In genomic region chr14:19679863-19680262, GRCh38 we compare ENCODE assay signal across 14 cellular contexts. TPM values are rescaled to one million over a fixed set of nuclear protein-coding genes. Genes with fewer than 3 reads are reported as not detected.
A peak's percentile ranks its signal among the peaks of the same experiment; 100 is the strongest.
DNase-seq lines count a peak whose midpoint lies in the region; ATAC-seq, FAIRE-seq and TF ChIP-seq lines count a peak whose summit lies in the region.
"Not testable (repeated sequence)": the region's sequence is repeated elsewhere in the genome, so short reads cannot be mapped to it uniquely, and the experiment has no call there.
"Had no signal": no experiment of that assay in that cellular context is flagged by ENCODE, and none has a peak within 500 bp of the region (broad histone marks: within the 10 kb centered on the region; RNA-seq: fewer than 3 reads in every experiment).

No MANE protein-coding gene starts in this region.

- POLR2A ChIA-PET in K562 (lab: Yijun Ruan, JAX), result not testable (repeated sequence)

- in situ Hi-C loops in K562 (cut with MboI), result not testable (repeated sequence)

- H3K27me3 ChIP-seq in K562 (ENCODE audit: control insufficient read depth in 2 of 2, insufficient read depth in 2 of 2, low read length in 2 of 2); spleen (replicated peaks in 1 of 7); upper lobe of left lung: not testable (repeated sequence)

- not testable (repeated sequence) for H3K4me2 ChIP-seq in K562 (ENCODE audit: insufficient read depth, low read length)

- BruUV-seq in K562 (replicated peaks; lab: Mats Ljungman, UMichigan), result not testable (repeated sequence)

- not testable (repeated sequence) for H3K9me3 ChIP-seq in K562 (replicated peaks; ENCODE audit: control insufficient read depth, insufficient read depth, low read depth, low read length); upper lobe of left lung
- peaks cover 0 to 19% (median 1%) of the 10 kb centered on the region in 8 donors for H3K9me3 ChIP-seq in spleen

- intact Hi-C loops in K562 (cut with micrococcal nuclease); Right ventricle myocardium inferior (cut with DNase I); spleen (cut with DNase I; ENCODE audit: low total_unique reads): not testable (repeated sequence)

- not testable (repeated sequence) for H3K79me2 ChIP-seq in K562 (ENCODE audit: control insufficient read depth, insufficient read depth, low read length)

- H2AFZ ChIP-seq in K562 (ENCODE audit: low read depth, low read length), result not testable (repeated sequence)

- not testable (repeated sequence) for H3K4me1 ChIP-seq in K562 (replicated peaks in 1 of 2; ENCODE audit: control insufficient read depth in 2 of 2, insufficient read depth in 2 of 2, low read length in 2 of 2); spleen; upper lobe of left lung

- H3K27ac ChIP-seq in K562 (ENCODE audit: extremely low read depth, low read depth, low read length); spleen; upper lobe of left lung: not testable (repeated sequence)

- TF ChIP-seq CTCF in K562 (IDR thresholded peaks at IDR 0.05 in 2 of 3, conservative IDR thresholded peaks at IDR 0.05 in 1 of 3; ENCODE audit: insufficient read depth in 2 of 3, low read depth in 1 of 3, low read length in 3 of 3); spleen (IDR thresholded peaks at IDR 0.05 in 8 of 11, conservative IDR thresholded peaks at IDR 0.05 in 3 of 11); upper lobe of left lung (IDR thresholded peaks at IDR 0.05): not testable (repeated sequence)

- not testable (repeated sequence) for H3K9ac ChIP-seq in K562 (ENCODE audit: insufficient read depth in 1 of 2, low read depth in 2 of 2, low read length in 2 of 2)

- not testable (repeated sequence) for H3K9me1 ChIP-seq in K562 (ENCODE audit: control insufficient read depth, insufficient read depth, low read length)

- not testable (repeated sequence) for H4K20me1 ChIP-seq in K562 (replicated peaks; ENCODE audit: control insufficient read depth, insufficient read depth, low read length)

- not testable (repeated sequence) for TF ChIP-seq POLR2A in K562 (conservative IDR thresholded peaks at IDR 0.05); spleen (IDR thresholded peaks at IDR 0.05); upper lobe of left lung (IDR thresholded peaks at IDR 0.05)

- DNase-seq in K562 (ENCODE audit: extremely low read depth in 1 of 4, low spot score in 3 of 4); upper lobe of left lung: not testable (repeated sequence)
- DNase-seq in dedifferentiated amniotic fluid mesenchymal stem cell (ENCODE audit: extremely low spot score) (peak; percentile 10), Right ventricle myocardium inferior (ENCODE audit: missing footprints) (peak; percentile 59), medulla oblongata (ENCODE audit: extremely low spot score) (peak; percentile 1), spleen (peak; percentile 68)

- H3K4me3 ChIP-seq in K562, spleen, upper lobe of left lung: not testable (repeated sequence)

- ATAC-seq in K562, result peak; percentile 40
- peak; percentile 50 for ATAC-seq in Right ventricle myocardium inferior
- ATAC-seq in upper lobe of left lung (ENCODE audit: low FRiP score in 2 of 2), result peak; percentile 28 to 50

- WGBS in K562 (ENCODE audit: insufficient coverage, low coverage, missing lambda C conversion rate), result 3% methylated on average over 14 of the region's 14 CpGs
- 83 to 88% (median 85%) methylated on average over 14 of the region's 14 CpGs for WGBS in spleen, 5 donors
- WGBS in upper lobe of left lung, 2 donors, result 85 to 88% methylated on average over 14 of the region's 14 CpGs

- CTCF ChIA-PET in K562 (lab: Yijun Ruan, JAX; ENCODE audit: low intra/inter-chr PET ratio), result not testable (repeated sequence)

- not testable (repeated sequence) for H3K36me3 ChIP-seq in K562 (ENCODE audit: control insufficient read depth, insufficient read depth, low read length); spleen; upper lobe of left lung

- not testable (repeated sequence) for FAIRE-seq in K562 (lab: Jason Lieb, UNC)

- TF ChIP-seq RAD21 in K562 (CRISPR knock-in tag; conservative IDR thresholded peaks at IDR 0.05 in 1 of 2, IDR thresholded peaks at IDR 0.05 in 1 of 2), result not testable (repeated sequence)

- TF ChIP-seq EP300 in K562 (IDR thresholded peaks at IDR 0.05; ENCODE audit: low read length); upper lobe of left lung (IDR thresholded peaks at IDR 0.05): not testable (repeated sequence)

RNA-seq across cellular contexts. Expression of gene OR11H2, which starts 33.8 kb away (rescaled TPM):
- total RNA-seq in K562 (2011; cell fraction: chromatin; rRNA removed; ENCODE audit: low replicate concordance), result not detected in 2 replicates
- total RNA-seq in K562 (2011; cell fraction: nucleolus; rRNA removed), result not detected in 2 replicates
- total RNA-seq in K562 (2011; cell fraction: nucleoplasm; rRNA removed), result not detected in 2 replicates
- not detected in 2 replicates for total RNA-seq in K562 (2014; rRNA removed)
- not detected in 2 replicates for total RNA-seq in K562 (2014; rRNA removed; fragmentation: Illumina TruSeq; extraction: Trizol)
- not detected in 2 replicates for total RNA-seq in K562 (2015; rRNA removed; fragmentation: Illumina TruSeq; extraction: Trizol)
- not detected in 2 replicates for total RNA-seq in K562 (2021)
- polyA plus RNA-seq in K562 (2011; rRNA removed), result not detected in 2 replicates
- not detected in 2 replicates for polyA plus RNA-seq in K562 (2011; cell fraction: cytosol; rRNA removed)
- polyA plus RNA-seq in K562 (2011; cell fraction: nucleus; rRNA removed), result not detected in 2 replicates
- polyA plus RNA-seq in K562 (2012), result not detected in 2 replicates
- polyA plus RNA-seq in K562 (2014; fragmentation: Illumina TruSeq; extraction: Trizol), result not detected in 2 replicates
- polyA plus RNA-seq in K562 (2014; fragmentation: Nextera tagmentation; extraction: Ambion mirVana), result not detected
- polyA plus RNA-seq in K562 (2014; rRNA removed), result not detected in 2 replicates
- polyA minus RNA-seq in K562 (2011; rRNA and poly(A)+ RNA removed), result not detected in 2 replicates
- polyA minus RNA-seq in K562 (2011; cell fraction: cytosol; rRNA and poly(A)+ RNA removed), result not detected in 2 replicates
- polyA minus RNA-seq in K562 (2011; cell fraction: nucleus; rRNA and poly(A)+ RNA removed), result not detected in 2 replicates
- not detected for total RNA-seq in Right ventricle myocardium inferior
- not detected for total RNA-seq in spleen
- polyA plus RNA-seq in spleen, result not detected
- total RNA-seq in upper lobe of left lung, result not detected
- total RNA-seq: CD4-positive, alpha-beta T cell; CD8-positive, alpha-beta memory T cell; GM12878; GM23248; H1; H7 had no signal
- polyA plus RNA-seq: A549; CD14-positive monocyte; CD8-positive, alpha-beta memory T cell; GM12878; GM23248; H1 had no signal
